In genomic region chr1:168136709-168137514, GRCh38 we compare ENCODE assay signal across 9 cellular contexts. TPM values are rescaled to one million over a fixed set of nuclear protein-coding genes. Genes with fewer than 3 reads are reported as not detected.
DNase-seq lines count a peak whose midpoint lies in the region; ATAC-seq, FAIRE-seq and TF ChIP-seq lines count a peak whose summit lies in the region.
"Had no signal": no experiment of that assay in that cellular context is flagged by ENCODE, and none has a peak within 500 bp of the region (broad histone marks: within the 10 kb centered on the region; RNA-seq: fewer than 3 reads in every experiment).

A gene with protein sequence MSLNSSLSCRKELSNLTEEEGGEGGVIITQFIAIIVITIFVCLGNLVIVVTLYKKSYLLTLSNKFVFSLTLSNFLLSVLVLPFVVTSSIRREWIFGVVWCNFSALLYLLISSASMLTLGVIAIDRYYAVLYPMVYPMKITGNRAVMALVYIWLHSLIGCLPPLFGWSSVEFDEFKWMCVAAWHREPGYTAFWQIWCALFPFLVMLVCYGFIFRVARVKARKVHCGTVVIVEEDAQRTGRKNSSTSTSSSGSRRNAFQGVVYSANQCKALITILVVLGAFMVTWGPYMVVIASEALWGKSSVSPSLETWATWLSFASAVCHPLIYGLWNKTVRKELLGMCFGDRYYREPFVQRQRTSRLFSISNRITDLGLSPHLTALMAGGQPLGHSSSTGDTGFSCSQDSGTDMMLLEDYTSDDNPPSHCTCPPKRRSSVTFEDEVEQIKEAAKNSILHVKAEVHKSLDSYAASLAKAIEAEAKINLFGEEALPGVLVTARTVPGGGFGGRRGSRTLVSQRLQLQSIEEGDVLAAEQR (minus strand): TSS chr1:168136930. CDS start chr1:168104850, 32,080 bp downstream.

- no peaks in the 10 kb centered on the region for H4K20me1 ChIP-seq in DND-41 (ENCODE audit: insufficient read depth, low read length)

- H3K4me3 ChIP-seq in DND-41 (ENCODE audit: low read depth in 1 of 2, low read length in 2 of 2) (peak within 1 kb of the TSS; percentile 66 to 78), SK-N-MC (peak within 1 kb of the TSS; percentile 80), bronchial epithelial cell (ENCODE audit: low read depth, low read length) (peak within 1 kb of the TSS; percentile 71), iPS-18c (ENCODE audit: insufficient read depth, low read depth, low read length) (peak within 1 kb of the TSS; percentile 78)

- H3K27me3 ChIP-seq in DND-41 (ENCODE audit: insufficient read depth, low read length, poor library complexity) (no peaks in the 10 kb centered on the region), bronchial epithelial cell (ENCODE audit: control insufficient read depth, insufficient read depth, low read length) (no peaks in the 10 kb centered on the region)

- no peak for TF ChIP-seq CTCF in DND-41 (IDR thresholded peaks at IDR 0.05; ENCODE audit: borderline replicate concordance, extremely low read depth, low read length, poor library complexity, severe bottlenecking)
- TF ChIP-seq CTCF in bronchial epithelial cell (IDR thresholded peaks at IDR 0.05; ENCODE audit: insufficient read depth, low read length, severe bottlenecking): no peak

- intact Hi-C loops in sciatic nerve (cut with DNase I): no loop called here

- H3K36me3 ChIP-seq in DND-41 (ENCODE audit: insufficient read depth, low read length) (no peaks in the 10 kb centered on the region), SK-N-MC (ENCODE audit: insufficient read depth, low read length) (no peaks in the 10 kb centered on the region), bronchial epithelial cell (ENCODE audit: control insufficient read depth, insufficient read depth, low read length) (no peaks in the 10 kb centered on the region)

- DNase-seq in DND-41 (peak; percentile 48), SK-N-MC (ENCODE audit: low read depth, low spot score) (no peak), bronchial epithelial cell (ENCODE audit: low read depth) (peak; percentile 44), sciatic nerve (ENCODE audit: low spot score) (peak; percentile 75)

- H3K9ac ChIP-seq in DND-41 (ENCODE audit: low read depth, low read length) (peak within 1 kb of the TSS; percentile 78), SK-N-MC (ENCODE audit: insufficient read length) (peak within 1 kb of the TSS; percentile 74)

- H3K4me2 ChIP-seq in DND-41 (ENCODE audit: insufficient read depth, low read length): peak within 1 kb of the TSS; percentile 97

- ATAC-seq in DND-41 (ENCODE audit: insufficient read depth, low read depth) (peak; percentile 33), HG03432 (IDR thresholded peaks at IDR 0.05; ENCODE audit: unreplicated experiment) (peak; percentile 45), sciatic nerve (peak; percentile 60), HG03108 (IDR thresholded peaks at IDR 0.05; ENCODE audit: unreplicated experiment) (no peak), GM18519 (IDR thresholded peaks at IDR 0.05; ENCODE audit: low FRiP score, unreplicated experiment) (no peak)

- H2AFZ ChIP-seq in DND-41 (ENCODE audit: low read depth, low read length): peak within 1 kb of the TSS; percentile 92

- FAIRE-seq in bronchial epithelial cell (lab: Jason Lieb, UNC): no peak
- FAIRE-seq: TTC549 had no signal

- H3K79me2 ChIP-seq in DND-41 (ENCODE audit: insufficient read depth, low read length): no peaks in the 10 kb centered on the region

- peaks cover 27% of the 10 kb centered on the region for H3K4me1 ChIP-seq in DND-41 (ENCODE audit: insufficient read depth, low read length)

- no peaks in the 10 kb centered on the region for H3K9me3 ChIP-seq in DND-41 (ENCODE audit: insufficient read depth, low read length, severe bottlenecking)
- no peaks in the 10 kb centered on the region for H3K9me3 ChIP-seq in SK-N-MC (ENCODE audit: low read depth, low read length)
- H3K9me3 ChIP-seq in iPS-18c (ENCODE audit: control insufficient read depth, insufficient read depth, low read length): no peaks in the 10 kb centered on the region

- H3K27ac ChIP-seq in DND-41 (ENCODE audit: low read length): no peak within 1 kb of the TSS; the same call in 1 of the 2 replicates
- no peak within 1 kb of the TSS for H3K27ac ChIP-seq in SK-N-MC

RNA-seq across cellular contexts. Expression of the gene that starts here (rescaled TPM):
- total RNA-seq in bronchial epithelial cell (7.4 and 8.2 TPM in 2 replicates), sciatic nerve (10.7 TPM)

Comparison
In these comparisons a context has a peak if more than half of its experiments do, and no peak if none do; other contexts are left out.
1. ATAC-seq: peak in DND-41 (single experiment), HG03432 (single experiment) and sciatic nerve (single experiment); none in HG03108 (single experiment) and GM18519 (single experiment).
2. Peak in every context shown above with its lines, with median percentiles within 50 percentile points of each other: H3K4me3 ChIP-seq.